19 cellular contexts compared by ENCODE assay signal in the genomic region with DNA sequence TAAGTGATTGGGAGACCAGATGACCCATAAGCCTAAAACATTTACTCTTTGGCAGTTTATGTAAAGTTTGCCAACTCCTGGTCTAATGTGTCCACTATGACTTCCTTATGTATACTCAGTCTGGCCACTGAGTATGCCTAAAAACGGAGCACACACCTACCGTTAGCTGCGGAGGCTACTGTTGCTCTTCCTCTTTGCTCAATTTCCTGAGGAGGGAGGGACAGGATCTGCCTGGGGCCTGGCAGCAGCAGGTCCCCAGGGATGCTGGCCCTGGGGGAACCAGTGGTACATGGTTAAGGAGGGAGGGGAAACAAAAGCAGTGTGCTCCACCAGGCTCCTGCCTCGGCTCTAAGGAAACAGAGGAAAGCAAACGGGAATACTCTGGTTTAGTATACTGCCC.
DNase-seq lines count a peak whose midpoint lies in the region; ATAC-seq, FAIRE-seq and TF ChIP-seq lines count a peak whose summit lies in the region.
"Had no signal": no experiment of that assay in that cellular context is flagged by ENCODE, and none has a peak within 500 bp of the region (broad histone marks: within the 10 kb centered on the region; RNA-seq: fewer than 3 reads in every experiment).

No MANE protein-coding gene starts in this region.

- H3K79me1 ChIP-seq in H9 (ENCODE audit: insufficient read depth, low read depth, low read length, poor library complexity, severe bottlenecking) (peaks cover 7% of the 10 kb centered on the region), mesendoderm (ENCODE audit: low read length) (peaks cover 13% of the 10 kb centered on the region)

- H4K8ac ChIP-seq in H9 (replicated peaks; ENCODE audit: insufficient read length, low read depth, low read length) (no peak overlapping the region), mesendoderm (ENCODE audit: low read depth, low read length) (no peak overlapping the region)

- no peak overlapping the region for H3K4me2 ChIP-seq in H9 (ENCODE audit: insufficient read depth, insufficient read length, low read length)
- H3K4me2 ChIP-seq in mesendoderm (ENCODE audit: low read length): no peak overlapping the region

- H3K4me1 Mint-ChIP-seq in CD4-positive, CD25-positive, alpha-beta regulatory T cell: peaks cover 17 to 51% (median 26%) of the 10 kb centered on the region in 4 donors
- peaks cover 25 to 33% of the 10 kb centered on the region in 2 experiments for H3K4me1 Mint-ChIP-seq in H9

- no peak overlapping the region for H2BK12ac ChIP-seq in H9 (ENCODE audit: insufficient read length, low read depth, low read length)

- H2BK20ac ChIP-seq in H9 (ENCODE audit: low read depth, low read length, poor library complexity, severe bottlenecking): no peak overlapping the region

- H3K9me3 Mint-ChIP-seq in CD4-positive, CD25-positive, alpha-beta regulatory T cell: peaks cover 0 to 3% (median 0%) of the 10 kb centered on the region in 7 donors
- H3K9me3 Mint-ChIP-seq in H9: no peaks in the 10 kb centered on the region

- no peaks in the 10 kb centered on the region for H4K20me1 ChIP-seq in H9 (ENCODE audit: control insufficient read depth, insufficient read depth, insufficient read length)

- no peak overlapping the region for H3K4me3 Mint-ChIP-seq in CD4-positive, CD25-positive, alpha-beta regulatory T cell
- H3K4me3 Mint-ChIP-seq in H9: no peak overlapping the region; a peak in 1 of 5 replicates
- H3K4me3 Mint-ChIP-seq: activated naive CD8-positive, alpha-beta T cell treated with anti-CD3 and anti-CD28 coated beads, Interleukin-2, amount 10 ng/mL, durations not matched to agents 7 days and 5 days had no signal

- FAIRE-seq in RCC 7860 (lab: Jason Lieb, UNC): no peak
- FAIRE-seq: kidney, small intestine had no signal

- no peak overlapping the region for H3K14ac ChIP-seq in H9 (ENCODE audit: insufficient read depth, low read length)

- H2AK5ac ChIP-seq in H9 (ENCODE audit: insufficient read length, low read length) (no peak overlapping the region), mesendoderm (ENCODE audit: low read length) (no peak overlapping the region)

- H3K36me3 Mint-ChIP-seq in CD4-positive, CD25-positive, alpha-beta regulatory T cell: peaks cover 29% of the 10 kb centered on the region
- peaks cover 23 to 29% (median 27%) of the 10 kb centered on the region in 3 experiments; a peak in 6 of 7 replicates for H3K36me3 Mint-ChIP-seq in H9 (ENCODE audit: insufficient read depth in 1 of 3, low read depth in 3 of 3)

- no peak overlapping the region for H3K9ac ChIP-seq in H9 (ENCODE audit: extremely low read depth, insufficient read length, low read length)
- H3K9ac ChIP-seq in mesendoderm (ENCODE audit: low read length): no peak overlapping the region

- H3K23me2 ChIP-seq in H9 (ENCODE audit: insufficient read length, low read depth, low read length, poor library complexity, severe bottlenecking): no peaks in the 10 kb centered on the region

- no peak overlapping the region for H3K4ac ChIP-seq in H9 (ENCODE audit: low read depth, low read length)
- no peak overlapping the region for H3K4ac ChIP-seq in mesendoderm (ENCODE audit: low read depth, low read length)

- no peaks in the 10 kb centered on the region for H3K4me1 ChIP-seq in CD4-positive, CD25-positive, alpha-beta regulatory T cell (ENCODE audit: control insufficient read depth, insufficient read depth, low read length, poor library complexity, severe bottlenecking)
- peaks cover 2% of the 10 kb centered on the region; the same call in 1 of the 2 replicates for H3K4me1 ChIP-seq in H9 (ENCODE audit: insufficient read depth, low read length)
- H3K4me1 ChIP-seq in mesendoderm (ENCODE audit: control insufficient read depth, low read depth, low read length): no peaks in the 10 kb centered on the region
- H3K4me1 ChIP-seq in SJCRH30: no peaks in the 10 kb centered on the region
- H3K4me1 ChIP-seq: tibial nerve had no signal

- peak overlapping the region in 2 of 3 donors; percentile 47 to 79 for H3K27ac Mint-ChIP-seq in CD4-positive, CD25-positive, alpha-beta regulatory T cell
- H3K27ac Mint-ChIP-seq in H9: peak overlapping the region in 2 of 3 experiments; percentile 36 to 89; a peak in 3 of 7 replicates
- H3K27ac Mint-ChIP-seq: activated naive CD8-positive, alpha-beta T cell treated with anti-CD3 and anti-CD28 coated beads, Interleukin-2, amount 10 ng/mL, durations not matched to agents 7 days and 5 days had no signal

- H3K9me3 ChIP-seq in CD4-positive, CD25-positive, alpha-beta regulatory T cell (ENCODE audit: control insufficient read depth in 2 of 2, low read length in 2 of 2): no peaks in the 10 kb centered on the region
- H3K9me3 ChIP-seq in H9 (ENCODE audit: control insufficient read depth, low read depth, low read length): no peaks in the 10 kb centered on the region
- H3K9me3 ChIP-seq in SJCRH30 (replicated peaks): no peaks in the 10 kb centered on the region

- no peak overlapping the region for H2AFZ ChIP-seq in H9 (ENCODE audit: low read length)

- H2BK15ac ChIP-seq in H9 (ENCODE audit: low read depth, low read length): no peak overlapping the region
- H2BK15ac ChIP-seq in mesendoderm (replicated peaks; ENCODE audit: low read depth): no peak overlapping the region

- H3T11ph ChIP-seq in H9 (ENCODE audit: low read length): no peak overlapping the region

- no peak for ATAC-seq in CD4-positive, CD25-positive, alpha-beta regulatory T cell (ENCODE audit: low read depth in 2 of 2)
- no peak for ATAC-seq in HG02884 (IDR thresholded peaks at IDR 0.05; ENCODE audit: unreplicated experiment)

- H4K91ac ChIP-seq in H9 (ENCODE audit: insufficient read length, low read depth, low read length): no peak overlapping the region

- no peak overlapping the region for H3K56ac ChIP-seq in H9 (ENCODE audit: insufficient read length, low read depth, low read length)
- no peak overlapping the region for H3K56ac ChIP-seq in mesendoderm (ENCODE audit: low read length)

- H2BK120ac ChIP-seq in H9 (ENCODE audit: low read depth, low read length, poor library complexity, severe bottlenecking) (no peak overlapping the region), mesendoderm (ENCODE audit: low read depth, low read length) (no peak overlapping the region)

- H3K36me3 ChIP-seq in CD4-positive, CD25-positive, alpha-beta regulatory T cell (ENCODE audit: control insufficient read depth, insufficient read depth, low read length): peaks cover 23% of the 10 kb centered on the region
- H3K36me3 ChIP-seq in mesendoderm (ENCODE audit: control insufficient read depth, insufficient read depth, low read length) (no peaks in the 10 kb centered on the region), SJCRH30 (peaks cover 4% of the 10 kb centered on the region; the same call in 1 of the 2 replicates)

- H3K4me3 ChIP-seq in CD4-positive, CD25-positive, alpha-beta regulatory T cell (ENCODE audit: low read depth, low read length): no peak overlapping the region
- H3K4me3 ChIP-seq in mesendoderm (ENCODE audit: low read length) (no peak overlapping the region), SJCRH30 (no peak overlapping the region)
- H3K4me3 ChIP-seq: tibial nerve had no signal

- H3K79me2 ChIP-seq in H9 (ENCODE audit: insufficient read depth, low read length): peaks cover 25% of the 10 kb centered on the region
- peaks cover 33% of the 10 kb centered on the region for H3K79me2 ChIP-seq in mesendoderm (ENCODE audit: control insufficient read depth, insufficient read depth, low read length)

- no CpG with 5 or more reads among the region's 5 CpGs for WGBS in H9 (ENCODE audit: extremely low coverage, insufficient read length, low lambda C conversion rate)
- no CpG with 5 or more reads among the region's 5 CpGs for WGBS in mesendoderm (ENCODE audit: extremely low coverage, insufficient coverage, low lambda C conversion rate)

- no peaks in the 10 kb centered on the region for H3K27me3 ChIP-seq in CD4-positive, CD25-positive, alpha-beta regulatory T cell (ENCODE audit: control insufficient read depth, insufficient read depth, low read length)
- H3K27me3 ChIP-seq in H9 (ENCODE audit: insufficient read depth, low read length) (no peaks in the 10 kb centered on the region), mesendoderm (ENCODE audit: insufficient read depth, low read length, poor library complexity) (no peaks in the 10 kb centered on the region), SJCRH30 (no peaks in the 10 kb centered on the region)
- H3K27me3 ChIP-seq: tibial nerve had no signal

- H3K27ac ChIP-seq in CD4-positive, CD25-positive, alpha-beta regulatory T cell (ENCODE audit: insufficient read depth, low read length, poor library complexity, severe bottlenecking): no peak overlapping the region
- H3K27ac ChIP-seq in H9 (ENCODE audit: insufficient read length, low read depth, low read length): no peak overlapping the region
- H3K27ac ChIP-seq in mesendoderm (ENCODE audit: low read depth, low read length): no peak overlapping the region
- H3K27ac ChIP-seq in SJCRH30: no peak overlapping the region
- H3K27ac ChIP-seq: tibial nerve had no signal

- H2BK5ac ChIP-seq in H9 (ENCODE audit: insufficient read length, low read length) (no peak overlapping the region), mesendoderm (ENCODE audit: low read length) (no peak overlapping the region)

- no peak overlapping the region for H3K18ac ChIP-seq in H9 (ENCODE audit: insufficient read length, low read depth, low read length)
- H3K18ac ChIP-seq in mesendoderm (ENCODE audit: low read length): no peak overlapping the region

- H3K27me3 Mint-ChIP-seq in CD4-positive, CD25-positive, alpha-beta regulatory T cell: no peaks in the 10 kb centered on the region
- H3K27me3 Mint-ChIP-seq in H9 (ENCODE audit: low read depth): no peaks in the 10 kb centered on the region
- H3K27me3 Mint-ChIP-seq: activated naive CD8-positive, alpha-beta T cell treated with anti-CD3 and anti-CD28 coated beads, Interleukin-2, amount 10 ng/mL, durations not matched to agents 7 days and 5 days had no signal

- no peak for TF ChIP-seq CTCF in H9 (conservative IDR thresholded peaks at IDR 0.05)

- H3K23ac ChIP-seq in H9 (ENCODE audit: insufficient read length, low read depth, low read length) (no peak overlapping the region), mesendoderm (ENCODE audit: low read length) (no peak overlapping the region)

- DNase-seq in CD4-positive, CD25-positive, alpha-beta regulatory T cell: no peak
- DNase-seq in H9 (peak; percentile 32), SK-N-DZ (ENCODE audit: low spot score) (peak; percentile 47), mesendoderm (peak; percentile 36), SJCRH30 (no peak), NCI-H1694 (lab: John Stamatoyannopoulos, UW) (no peak), RCC 7860 (ENCODE audit: low spot score) (no peak)
- DNase-seq: activated CD4-positive, alpha-beta T cell treated with anti-CD3 and anti-CD28 coated beads, Interleukin-2, amount 50 U/mL, for 4 hours; activated naive CD8-positive, alpha-beta T cell treated with anti-CD3 and anti-CD28 coated beads, Interleukin-2, amount 10 ng/mL, durations not matched to agents 7 days and 5 days; activated T-cell treated with anti-CD3 and anti-CD28 coated beads, Interleukin-2, amount 50 U/mL, for 1 hour; DND-41; effector CD4-positive, alpha-beta T cell; head of caudate nucleus; kidney; NCI-H1417; NCI-H226; small intestine had no signal

- H4K5ac ChIP-seq in H9 (ENCODE audit: insufficient read length, low read depth, low read length): no peak overlapping the region
- no peak overlapping the region for H4K5ac ChIP-seq in mesendoderm (ENCODE audit: low read length)

Comparison
In these comparisons a context has a peak if more than half of its experiments do, and no peak if none do; other contexts are left out.
1. DNase-seq: peak in H9 (single experiment), SK-N-DZ (single experiment) and mesendoderm (single experiment); none in CD4-positive, CD25-positive, alpha-beta regulatory T cell (0 of 3), SJCRH30 (0 of 2), NCI-H1694 (single experiment) and RCC 7860 (single experiment).